ENCODE assay signal across 24 cellular contexts in genomic region chr19:1799695-1800342, GRCh38. TPM values are rescaled to one million over a fixed set of nuclear protein-coding genes. Genes with fewer than 3 reads are reported as not detected.
"Had no signal": no experiment of that assay in that cellular context is flagged by ENCODE, and none has a peak within 500 bp of the region (broad histone marks: within the 10 kb centered on the region; RNA-seq: fewer than 3 reads in every experiment).

No MANE protein-coding gene starts in this region.

- ATAC-seq: activated CD8-positive, alpha-beta T cell treated with anti-CD3 and anti-CD28 coated beads, Interleukin-2, amount 10 ng/mL, durations not matched to agents 7 days and 5 days; activated naive CD8-positive, alpha-beta T cell treated with anti-CD3 and anti-CD28 coated beads, Interleukin-2, amount 50 U/mL, for 24 hours; activated T-cell treated with anti-CD3 and anti-CD28 coated beads, Interleukin-2, amount 50 U/mL, for 4 hours; left cardiac atrium had no signal

- H3K4me3 ChIP-seq: colonic mucosa, transverse colon, uterus had no signal

- H3K27me3 Mint-ChIP-seq: activated CD4-positive, alpha-beta T cell treated with anti-CD3 and anti-CD28 coated beads, Interleukin-2, amount 10 ng/mL, durations not matched to agents 24 days and 14 days had no signal

- H3K27me3 ChIP-seq: brain microvascular endothelial cell, uterus had no signal

- DNase-seq: activated CD4-positive, alpha-beta T cell treated with anti-CD3 and anti-CD28 coated beads, Interleukin-2, amount 10 ng/mL, durations not matched to agents 24 days and 14 days; activated CD8-positive, alpha-beta T cell treated with anti-CD3 and anti-CD28 coated beads, Interleukin-2, amount 10 ng/mL, durations not matched to agents 7 days and 5 days; activated naive CD4-positive, alpha-beta T cell treated with anti-CD3 and anti-CD28 coated beads for 36 hours; activated naive CD8-positive, alpha-beta T cell treated with anti-CD3 and anti-CD28 coated beads, Interleukin-2, amount 50 U/mL, for 24 hours; activated T-cell treated with anti-CD3 and anti-CD28 coated beads, Interleukin-2, amount 50 U/mL, for 4 hours; anterior cingulate cortex; brain microvascular endothelial cell; central memory CD4-positive, alpha-beta T cell; colonic mucosa; endodermal cell; foreskin fibroblast; left cardiac atrium; nephron progenitor cell; T1000; transverse colon; uterus had no signal

- H3K4me3 Mint-ChIP-seq: activated CD4-positive, alpha-beta T cell treated with anti-CD3 and anti-CD28 coated beads, Interleukin-2, amount 10 ng/mL, durations not matched to agents 24 days and 14 days; activated CD8-positive, alpha-beta T cell treated with anti-CD3 and anti-CD28 coated beads, Interleukin-2, amount 10 ng/mL, durations not matched to agents 7 days and 5 days; activated naive CD4-positive, alpha-beta T cell treated with anti-CD3 and anti-CD28 coated beads for 36 hours; activated naive CD8-positive, alpha-beta T cell treated with anti-CD3 and anti-CD28 coated beads, Interleukin-2, amount 50 U/mL, for 24 hours; activated T-cell treated with anti-CD3 and anti-CD28 coated beads, Interleukin-2, amount 50 U/mL, for 4 hours; endodermal cell; mesothelial cell of epicardium; nephron progenitor cell; stimulated activated naive CD8-positive, alpha-beta T cell treated with anti-CD3 and anti-CD28 coated beads, Interleukin-15, Interleukin-2, amounts not matched to agents 100 ng/mL and 50 ng/mL, for 24 hours had no signal

- H3K27ac Mint-ChIP-seq: activated CD4-positive, alpha-beta T cell treated with anti-CD3 and anti-CD28 coated beads, Interleukin-2, amount 10 ng/mL, durations not matched to agents 24 days and 14 days; activated CD8-positive, alpha-beta T cell treated with anti-CD3 and anti-CD28 coated beads, Interleukin-2, amount 10 ng/mL, durations not matched to agents 7 days and 5 days; activated naive CD4-positive, alpha-beta T cell treated with anti-CD3 and anti-CD28 coated beads for 36 hours; activated naive CD8-positive, alpha-beta T cell treated with anti-CD3 and anti-CD28 coated beads, Interleukin-2, amount 50 U/mL, for 24 hours; endodermal cell; mesothelial cell of epicardium; nephron progenitor cell; progenitor cell of endocrine pancreas; stimulated activated naive CD8-positive, alpha-beta T cell treated with anti-CD3 and anti-CD28 coated beads, Interleukin-15, Interleukin-2, amounts not matched to agents 100 ng/mL and 50 ng/mL, for 24 hours had no signal

- H3K4me1 ChIP-seq: colonic mucosa, uterus had no signal

- FAIRE-seq: islet of Langerhans had no signal

- H3K9me3 Mint-ChIP-seq: activated CD4-positive, alpha-beta T cell treated with anti-CD3 and anti-CD28 coated beads, Interleukin-2, amount 10 ng/mL, durations not matched to agents 24 days and 14 days; activated naive CD4-positive, alpha-beta T cell treated with anti-CD3 and anti-CD28 coated beads for 36 hours; activated naive CD8-positive, alpha-beta T cell treated with anti-CD3 and anti-CD28 coated beads, Interleukin-2, amount 50 U/mL, for 24 hours; activated T-cell treated with anti-CD3 and anti-CD28 coated beads, Interleukin-2, amount 50 U/mL, for 4 hours; endodermal cell; mesothelial cell of epicardium; nephron progenitor cell; stimulated activated naive CD8-positive, alpha-beta T cell treated with anti-CD3 and anti-CD28 coated beads, Interleukin-15, Interleukin-2, amounts not matched to agents 100 ng/mL and 50 ng/mL, for 24 hours had no signal

- H3K36me3 ChIP-seq: brain microvascular endothelial cell, colonic mucosa, transverse colon, uterus had no signal

- H3K9me3 ChIP-seq: colonic mucosa, transverse colon, uterus had no signal

- H3K4me1 Mint-ChIP-seq: activated naive CD8-positive, alpha-beta T cell treated with anti-CD3 and anti-CD28 coated beads, Interleukin-2, amount 50 U/mL, for 24 hours; endodermal cell; mesothelial cell of epicardium had no signal

- H3K27ac ChIP-seq: brain microvascular endothelial cell, colonic mucosa, epithelial cell of prostate, transverse colon, uterus had no signal

RNA-seq across cellular contexts. Expression of gene ONECUT3, which starts 46.5 kb away (rescaled TPM):
- total RNA-seq: activated CD4-positive, alpha-beta T cell treated with anti-CD3 and anti-CD28 coated beads, Interleukin-2, amount 10 ng/mL, durations not matched to agents 24 days and 14 days; activated CD8-positive, alpha-beta T cell treated with anti-CD3 and anti-CD28 coated beads, Interleukin-2, amount 10 ng/mL, durations not matched to agents 7 days and 5 days; activated naive CD4-positive, alpha-beta T cell treated with anti-CD3 and anti-CD28 coated beads for 36 hours; activated T-cell treated with anti-CD3 and anti-CD28 coated beads, Interleukin-2, amount 50 U/mL, for 4 hours; glomerular endothelial cell; left cardiac atrium; lung microvascular endothelial cell; mesothelial cell of epicardium; omental fat pad; transverse colon; uterus had no signal
